10 cellular contexts compared by ENCODE assay signal in genomic region chr10:79434816-79435215, GRCh38. TPM values are rescaled to one million over a fixed set of nuclear protein-coding genes. Genes with fewer than 3 reads are reported as not detected.
DNase-seq lines count a peak whose midpoint lies in the region; ATAC-seq and TF ChIP-seq lines count a peak whose summit lies in the region.
"Had no signal": no experiment of that assay in that cellular context is flagged by ENCODE, and none has a peak within 500 bp of the region (broad histone marks: within the 10 kb centered on the region; RNA-seq: fewer than 3 reads in every experiment).

No MANE protein-coding gene starts in this region.

- no peaks in the 10 kb centered on the region for H3K27me3 Mint-ChIP-seq in stimulated activated naive CD8-positive, alpha-beta T cell treated with anti-CD3 and anti-CD28 coated beads, Interleukin-15, Interleukin-2, amounts not matched to agents 100 ng/mL and 50 ng/mL, for 24 hours
- H3K27me3 Mint-ChIP-seq in activated naive CD4-positive, alpha-beta T cell treated with anti-CD3 and anti-CD28 coated beads, Interleukin-2, amount 10 ng/mL, durations not matched to agents 7 days and 5 days, result peaks cover 20% of the 10 kb centered on the region

- DNase-seq in H4 (ENCODE audit: low spot score) (peak; percentile 75), ascending aorta (ENCODE audit: low spot score in 2 of 2) (no peak), left ventricle myocardium superior (no peak), globus pallidus (ENCODE audit: low spot score) (no peak)
- no peak for DNase-seq in activated naive CD4-positive, alpha-beta T cell treated with anti-CD3 and anti-CD28 coated beads, Interleukin-2, amount 10 ng/mL, durations not matched to agents 7 days and 5 days
- DNase-seq: cerebellar nuclear complex, NCI-H345 had no signal

- no peaks in the 10 kb centered on the region for H3K36me3 Mint-ChIP-seq in stimulated activated naive CD8-positive, alpha-beta T cell treated with anti-CD3 and anti-CD28 coated beads, Interleukin-15, Interleukin-2, amounts not matched to agents 100 ng/mL and 50 ng/mL, for 24 hours (ENCODE audit: low read depth)
- H3K36me3 Mint-ChIP-seq in activated naive CD4-positive, alpha-beta T cell treated with anti-CD3 and anti-CD28 coated beads, Interleukin-2, amount 10 ng/mL, durations not matched to agents 7 days and 5 days, result no peaks in the 10 kb centered on the region

- CTCF ChIA-PET in activated naive CD4-positive, alpha-beta T cell treated with anti-CD3 and anti-CD28 coated beads, Interleukin-2, amount 10 ng/mL, durations not matched to agents 7 days and 5 days (lab: Charles Lee), result interaction anchor here (1.0 kb wide), 1 partner anchor 9 kb away, joined by 4 read pairs; no protein-coding TSS in a partner anchor

- peak overlapping the region; percentile 33 for H3K4me3 Mint-ChIP-seq in stimulated activated naive CD8-positive, alpha-beta T cell treated with anti-CD3 and anti-CD28 coated beads, Interleukin-15, Interleukin-2, amounts not matched to agents 100 ng/mL and 50 ng/mL, for 24 hours
- no peak overlapping the region for H3K4me3 Mint-ChIP-seq in activated naive CD4-positive, alpha-beta T cell treated with anti-CD3 and anti-CD28 coated beads, Interleukin-2, amount 10 ng/mL, durations not matched to agents 7 days and 5 days

- peak overlapping the region; percentile 83 to 93 for H3K27ac ChIP-seq in ascending aorta

- H3K27me3 ChIP-seq in ascending aorta, result no peaks in the 10 kb centered on the region

- ATAC-seq in left ventricle myocardium superior, result peak; percentile 6
- no peak for ATAC-seq in GM21515 (IDR thresholded peaks at IDR 0.05; ENCODE audit: unreplicated experiment)
- ATAC-seq in GM21423 (IDR thresholded peaks at IDR 0.05; ENCODE audit: unreplicated experiment), result no peak

- H3K4me3 ChIP-seq in ascending aorta, result peak overlapping the region in 1 of 2 donors; percentile 44

- H3K4me1 Mint-ChIP-seq in stimulated activated naive CD8-positive, alpha-beta T cell treated with anti-CD3 and anti-CD28 coated beads, Interleukin-15, Interleukin-2, amounts not matched to agents 100 ng/mL and 50 ng/mL, for 24 hours (ENCODE audit: low read depth), result peaks cover 20% of the 10 kb centered on the region
- H3K4me1 Mint-ChIP-seq in activated naive CD4-positive, alpha-beta T cell treated with anti-CD3 and anti-CD28 coated beads, Interleukin-2, amount 10 ng/mL, durations not matched to agents 7 days and 5 days, result no peaks in the 10 kb centered on the region

- H3K4me1 ChIP-seq in ascending aorta, result peaks cover 17 to 61% of the 10 kb centered on the region in 2 donors

- peak overlapping the region; percentile 85 for H3K27ac Mint-ChIP-seq in stimulated activated naive CD8-positive, alpha-beta T cell treated with anti-CD3 and anti-CD28 coated beads, Interleukin-15, Interleukin-2, amounts not matched to agents 100 ng/mL and 50 ng/mL, for 24 hours
- no peak overlapping the region for H3K27ac Mint-ChIP-seq in activated naive CD4-positive, alpha-beta T cell treated with anti-CD3 and anti-CD28 coated beads, Interleukin-2, amount 10 ng/mL, durations not matched to agents 7 days and 5 days

- peaks cover 5 to 11% of the 10 kb centered on the region in 2 donors for H3K36me3 ChIP-seq in ascending aorta

- TF ChIP-seq CTCF in ascending aorta (IDR thresholded peaks at IDR 0.05), result no peak

- no peaks in the 10 kb centered on the region for H3K9me3 Mint-ChIP-seq in stimulated activated naive CD8-positive, alpha-beta T cell treated with anti-CD3 and anti-CD28 coated beads, Interleukin-15, Interleukin-2, amounts not matched to agents 100 ng/mL and 50 ng/mL, for 24 hours
- no peaks in the 10 kb centered on the region for H3K9me3 Mint-ChIP-seq in activated naive CD4-positive, alpha-beta T cell treated with anti-CD3 and anti-CD28 coated beads, Interleukin-2, amount 10 ng/mL, durations not matched to agents 7 days and 5 days

- intact Hi-C loops in ascending aorta (cut with DNase I) (no loop called here), left ventricle myocardium superior (cut with micrococcal nuclease) (no loop called here)

- H3K9me3 ChIP-seq in ascending aorta, result no peaks in the 10 kb centered on the region

RNA-seq across cellular contexts. Expression of gene ZCCHC24, which starts 10.6 kb away (rescaled TPM):
- total RNA-seq in H4 (2014; rRNA removed; shearing (Covaris generic)), result 8.7 and 8.8 TPM in 2 replicates
- 180 TPM for total RNA-seq in ascending aorta
- total RNA-seq in left ventricle myocardium superior, result 49.0 TPM
